In genomic region chrX:145865082-145865481, GRCh38 we compare ENCODE assay signal across 24 cellular contexts. TPM values are rescaled to one million over a fixed set of nuclear protein-coding genes. Genes with fewer than 3 reads are reported as not detected.
"Had no signal": no experiment of that assay in that cellular context is flagged by ENCODE, and none has a peak within 500 bp of the region (broad histone marks: within the 10 kb centered on the region; RNA-seq: fewer than 3 reads in every experiment).

No MANE protein-coding gene starts in this region.

- H3K4me2 ChIP-seq: neural progenitor cell had no signal

- ATAC-seq: gastrocnemius medialis, heart right ventricle, left lung, lower lobe of right lung, natural killer cell, psoas muscle had no signal

- H3K36me3 ChIP-seq: gastrocnemius medialis, heart right ventricle, left lung, lower lobe of right lung, neural progenitor cell, ovary, sigmoid colon had no signal

- DNase-seq: central memory CD4-positive, alpha-beta T cell; effector CD4-positive, alpha-beta T cell; endodermal cell; gastrocnemius medialis; heart right ventricle; islet precursor cell; left lung; lower lobe of right lung; natural killer cell; nucleus accumbens; ovary; psoas muscle; sigmoid colon; stimulated activated CD4-positive, alpha-beta T cell treated with anti-CD3 and anti-CD28 coated beads, Interleukin-2, amount 100 ng/mL, for 48 hours; stimulated activated naive CD4-positive, alpha-beta T cell treated with Interleukin-2 at 50 U/mL for 16 hours; trophoblast cell had no signal

- H3K27me3 ChIP-seq: gastrocnemius medialis, heart right ventricle, left lung, neural progenitor cell, ovary, sigmoid colon had no signal

- H3K9ac ChIP-seq: neural progenitor cell had no signal

- H3K4me3 ChIP-seq: coronary artery, gastrocnemius medialis, heart right ventricle, left lung, lower lobe of right lung, neural progenitor cell, ovary, psoas muscle, sigmoid colon, skin epidermis had no signal

- FAIRE-seq: endothelial cell of umbilical vein, urothelium cell line had no signal

- H3K27ac ChIP-seq: coronary artery, gastrocnemius medialis, heart right ventricle, left lung, lower lobe of right lung, neural progenitor cell, ovary, psoas muscle, sigmoid colon, skin epidermis had no signal

- H3K4me1 ChIP-seq: gastrocnemius medialis, heart right ventricle, left lung, lower lobe of right lung, neural progenitor cell, psoas muscle, sigmoid colon had no signal

- H2AFZ ChIP-seq: neural progenitor cell had no signal

- H3K9me3 ChIP-seq: gastrocnemius medialis, heart right ventricle, lower lobe of right lung, ovary, psoas muscle, sigmoid colon had no signal

RNA-seq across cellular contexts. Expression of gene SLITRK2, which starts 47.5 kb away (rescaled TPM):
- total RNA-seq: chondrocyte, dermis microvascular lymphatic vessel endothelial cell, endothelial cell of umbilical vein, myocyte, natural killer cell had no signal
- polyA plus RNA-seq: endothelial cell of umbilical vein had no signal
